8 cellular contexts compared by ENCODE assay signal in the genomic region with DNA sequence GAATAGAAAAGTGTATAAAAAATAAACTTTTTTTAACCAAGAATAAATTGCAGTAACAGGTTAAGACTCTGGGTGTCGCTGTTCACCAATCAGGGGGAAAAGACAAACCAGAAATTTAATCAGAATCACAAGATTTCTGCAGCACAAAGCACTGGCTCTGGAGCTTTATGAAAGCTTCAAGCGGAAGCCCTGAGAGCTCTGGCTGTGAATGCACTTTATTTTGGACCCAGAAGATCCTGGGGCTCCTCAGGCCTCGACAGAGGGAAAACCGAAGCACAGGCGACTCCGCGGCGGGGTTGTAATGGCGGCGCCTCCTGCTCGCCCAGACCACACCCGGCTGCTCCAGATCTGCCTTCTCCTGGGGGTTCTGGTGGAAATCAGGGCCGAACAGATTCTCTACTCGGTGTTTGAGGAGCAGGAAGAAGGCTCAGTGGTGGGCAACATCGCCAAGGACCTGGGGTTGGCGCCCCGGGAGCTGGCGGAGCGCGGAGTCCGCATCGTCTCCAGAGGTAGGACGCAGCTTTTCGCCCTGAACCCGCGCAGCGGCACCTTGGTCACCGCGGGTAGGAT. TPM values are rescaled to one million over a fixed set of nuclear protein-coding genes. Genes with fewer than 3 reads are reported as not detected.
DNase-seq lines count a peak whose midpoint lies in the region; ATAC-seq and TF ChIP-seq lines count a peak whose summit lies in the region.

A gene (plus strand): TSS at position 122 of the 570 bp plus-strand sequence. CDS start 87 bp downstream, at position 209.

- no peaks in the 10 kb centered on the region for H3K27me3 ChIP-seq in BJ (ENCODE audit: control insufficient read depth, insufficient read depth, low read length)
- H3K27me3 ChIP-seq in brain microvascular endothelial cell (replicated peaks) = no peaks in the 10 kb centered on the region

- H3K36me3 ChIP-seq in BJ (ENCODE audit: control insufficient read depth, insufficient read depth, low read length) = no peaks in the 10 kb centered on the region
- no peaks in the 10 kb centered on the region for H3K36me3 ChIP-seq in brain microvascular endothelial cell (replicated peaks)

- CTCF ChIA-PET in BJ (lab: Yijun Ruan, JAX) = interaction anchor here (1.0 to 3.1 kb wide), 18 partner anchors 8 to 212 kb away, joined by 3 to 16 read pairs (median 5); a partner anchor contains a TSS

- ATAC-seq in HG03571 (IDR thresholded peaks at IDR 0.05; ENCODE audit: unreplicated experiment) (no peak), GM21529 (IDR thresholded peaks at IDR 0.05; ENCODE audit: unreplicated experiment) (no peak)

- TF ChIP-seq CTCF in BJ (IDR thresholded peaks at IDR 0.05; ENCODE audit: insufficient read depth, low read depth, low read length) (peak; percentile 38), HFF-Myc (IDR thresholded peaks at IDR 0.05; ENCODE audit: low read depth, low read length, missing control alignments) (peak; percentile 36), brain microvascular endothelial cell (IDR thresholded peaks at IDR 0.05; ENCODE audit: low read depth, low read length, missing control alignments) (peak; percentile 37)

- in situ Hi-C loops in brain microvascular endothelial cell (cut with HindIII; ENCODE audit: low pct_ligation_motif_present, low sequenced_read_pairs) = no loop called here

- POLR2A ChIA-PET in BJ (lab: Charles Lee) = no interaction called here

- no peak within 1 kb of the TSS for H3K27ac ChIP-seq in brain microvascular endothelial cell

- H3K4me3 ChIP-seq in BJ (ENCODE audit: low read depth, low read length) (peak within 1 kb of the TSS; percentile 36), HFF-Myc (replicated peaks; ENCODE audit: low read depth, low read length) (no peak within 1 kb of the TSS; the same call in 1 of the 2 replicates), brain microvascular endothelial cell (ENCODE audit: low read depth, low read length) (peak within 1 kb of the TSS; percentile 31)

- DNase-seq in BJ (ENCODE audit: low read depth) (no peak), HFF-Myc (ENCODE audit: extremely low read depth, low read depth) (no peak), brain microvascular endothelial cell (no peak), mesenteric fat pad (ENCODE audit: low spot score) (peak; percentile 78), GM19238 (ENCODE audit: insufficient read length, low spot score) (no peak)
- no peak for DNase-seq in activated effector memory CD4-positive, alpha-beta T cell treated with Interleukin-2 at 50 U/mL for 16 hours

RNA-seq across cellular contexts. Expression of the gene that starts here (rescaled TPM):
- polyA plus RNA-seq in BJ (2011; rRNA removed) = 3.0 and 4.0 TPM in 2 replicates
- polyA minus RNA-seq in BJ (2011; rRNA and poly(A)+ RNA removed) = 10.1 and 12.6 TPM in 2 replicates
- total RNA-seq in mesenteric fat pad = 4.7 TPM
